In the genomic region with DNA sequence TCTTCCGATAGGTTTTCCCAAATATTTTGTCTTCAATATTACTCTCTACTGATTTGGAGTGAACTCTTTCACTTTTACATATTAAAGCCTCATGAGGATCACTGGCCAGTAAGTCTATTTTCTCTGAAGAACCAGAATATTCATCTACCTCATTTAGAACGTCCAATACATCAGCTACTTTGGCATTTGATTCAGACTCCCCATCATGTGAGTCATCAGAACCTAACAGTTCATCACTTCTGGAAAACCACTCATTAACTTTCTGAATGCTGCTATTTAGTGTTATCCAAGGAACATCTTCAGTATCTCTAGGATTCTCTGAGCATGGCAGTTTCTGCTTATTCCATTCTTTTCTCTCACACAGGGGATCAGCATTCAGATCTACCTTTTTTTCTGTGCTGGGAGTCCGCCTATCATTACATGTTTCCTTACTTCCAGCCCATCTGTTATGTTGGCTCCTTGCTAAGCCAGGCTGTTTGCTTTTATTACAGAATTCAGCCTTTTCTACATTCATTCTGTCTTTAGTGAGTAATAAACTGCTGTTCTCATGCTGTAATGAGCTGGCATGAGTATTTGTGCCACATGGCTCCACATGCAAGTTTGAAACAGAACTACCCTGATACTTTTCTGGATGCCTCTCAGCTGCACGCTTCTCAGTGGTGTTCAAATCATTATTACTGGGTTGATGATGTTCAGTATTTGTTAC, we compare ENCODE assay signal across 20 cellular contexts. TPM values are rescaled to one million over a fixed set of nuclear protein-coding genes. Genes with fewer than 3 reads are reported as not detected.
DNase-seq lines count a peak whose midpoint lies in the region; ATAC-seq and TF ChIP-seq lines count a peak whose summit lies in the region.
"Had no signal": no experiment of that assay in that cellular context is flagged by ENCODE, and none has a peak within 500 bp of the region (broad histone marks: within the 10 kb centered on the region; RNA-seq: fewer than 3 reads in every experiment).

No MANE protein-coding gene starts in this region.

- H3K9me3 ChIP-seq in osteoblast (ENCODE audit: low read depth, low read length) = no peaks in the 10 kb centered on the region
- no peaks in the 10 kb centered on the region for H3K9me3 ChIP-seq in CD8-positive, alpha-beta T cell (ENCODE audit: low read length)
- H3K9me3 ChIP-seq: BLaER1, neutrophil, sigmoid colon had no signal

- no peaks in the 10 kb centered on the region for H4K20me1 ChIP-seq in osteoblast (ENCODE audit: insufficient read depth, low read length)
- H4K20me1 ChIP-seq: BLaER1 had no signal

- no peaks in the 10 kb centered on the region for H3K36me3 Mint-ChIP-seq in CD8-positive, alpha-beta T cell

- H3K4me3 ChIP-seq in BJ (ENCODE audit: low read depth, low read length) (no peak overlapping the region), choroid plexus epithelial cell (ENCODE audit: low read depth, low read length) (no peak overlapping the region), osteoblast (ENCODE audit: insufficient read depth, low read length) (no peak overlapping the region)
- no peak overlapping the region for H3K4me3 ChIP-seq in CD8-positive, alpha-beta T cell (ENCODE audit: low read depth, low read length)
- H3K4me3 ChIP-seq: BLaER1, sigmoid colon had no signal

- intact Hi-C loops in Right ventricle myocardium superior (cut with DNase I) = no loop called here
- intact Hi-C loops in CD8-positive, alpha-beta T cell (cut with DNase I, micrococcal nuclease) = no loop called here

- H3K27me3 ChIP-seq in BJ (ENCODE audit: control insufficient read depth, insufficient read depth, low read length) = no peaks in the 10 kb centered on the region
- H3K27me3 ChIP-seq in osteoblast (ENCODE audit: insufficient read depth, low read length) = no peaks in the 10 kb centered on the region
- no peaks in the 10 kb centered on the region for H3K27me3 ChIP-seq in CD8-positive, alpha-beta T cell (ENCODE audit: insufficient read depth, low read length)
- H3K27me3 ChIP-seq: BLaER1, neutrophil, sigmoid colon had no signal

- no peak overlapping the region for H3K27ac Mint-ChIP-seq in CD8-positive, alpha-beta T cell

- H3K4me1 ChIP-seq in osteoblast (ENCODE audit: insufficient read depth, low read length) = peaks cover 28% of the 10 kb centered on the region
- no peaks in the 10 kb centered on the region for H3K4me1 ChIP-seq in CD8-positive, alpha-beta T cell (ENCODE audit: insufficient read depth, low read length)
- H3K4me1 ChIP-seq: BLaER1 had no signal

- H3K9me3 Mint-ChIP-seq in CD8-positive, alpha-beta T cell = no peaks in the 10 kb centered on the region

- H3K27me3 Mint-ChIP-seq in CD8-positive, alpha-beta T cell (ENCODE audit: low read depth) = no peaks in the 10 kb centered on the region

- POLR2A ChIA-PET in BJ (lab: Charles Lee) = interaction anchor here (1.1 kb wide), 1 partner anchor 96 kb away, joined by 4 read pairs; a partner anchor contains a TSS
- POLR2A ChIA-PET in CD8-positive, alpha-beta T cell (lab: Charles Lee) = no interaction called here

- no peak for TF ChIP-seq CTCF in BJ (IDR thresholded peaks at IDR 0.05; ENCODE audit: insufficient read depth, low read depth, low read length)
- TF ChIP-seq CTCF in choroid plexus epithelial cell (conservative IDR thresholded peaks at IDR 0.05; ENCODE audit: low read depth, low read length) = no peak
- TF ChIP-seq CTCF in osteoblast (IDR thresholded peaks at IDR 0.05; ENCODE audit: extremely low read depth, low read depth, low read length) = no peak
- no peak for TF ChIP-seq CTCF in CD8-positive, alpha-beta T cell (IDR thresholded peaks at IDR 0.05)

- no peaks in the 10 kb centered on the region for H3K79me2 ChIP-seq in osteoblast (ENCODE audit: insufficient read depth, low read length)

- CTCF ChIA-PET in BJ (lab: Yijun Ruan, JAX) = interaction anchor here (0.8 to 1.2 kb wide), 2 partner anchors 12 to 18 kb away, joined by 3 to 5 read pairs; no protein-coding TSS in a partner anchor
- CTCF ChIA-PET in CD8-positive, alpha-beta T cell (lab: Charles Lee) = no interaction called here

- DNase-seq in BJ (ENCODE audit: low read depth) (peak; percentile 44), NCI-H1694 (lab: John Stamatoyannopoulos, UW) (peak; percentile 95), choroid plexus epithelial cell (ENCODE audit: low read depth) (peak; percentile 30), osteoblast (ENCODE audit: insufficient read length, low spot score, missing footprints) (peak; percentile 85), Right ventricle myocardium superior (no peak)
- DNase-seq in CD8-positive, alpha-beta T cell = no peak
- DNase-seq: activated effector memory CD4-positive, alpha-beta T cell treated with anti-CD3 and anti-CD28 coated beads, Interleukin-2, amount 50 U/mL, for 16 hours; aorta; GOT3; left colon; NCI-H2227 treated with DMSO at 0.1 percent for 48 hours; sigmoid colon; stimulated activated CD4-positive, alpha-beta T cell treated with anti-CD3 and anti-CD28 coated beads, Interleukin-2, amount 100 ng/mL, for 48 hours had no signal

- no peak overlapping the region for H3K4me3 Mint-ChIP-seq in CD8-positive, alpha-beta T cell

- peak overlapping the region; percentile 76 for H3K27ac ChIP-seq in osteoblast (ENCODE audit: low read depth, low read length)
- no peak overlapping the region for H3K27ac ChIP-seq in CD8-positive, alpha-beta T cell (ENCODE audit: low read depth, low read length)
- H3K27ac ChIP-seq: BLaER1, KMS-11, neutrophil, sigmoid colon had no signal

- H3K4me2 ChIP-seq in osteoblast (ENCODE audit: insufficient read depth, low read length) = peak overlapping the region; percentile 42
- H3K4me2 ChIP-seq: BLaER1, KMS-11 had no signal

- no peak overlapping the region for H2AFZ ChIP-seq in osteoblast (ENCODE audit: low read length)

- ATAC-seq in GM19035 (IDR thresholded peaks at IDR 0.05; ENCODE audit: unreplicated experiment) (no peak), GM18870 (IDR thresholded peaks at IDR 0.05; ENCODE audit: unreplicated experiment) (no peak), Right ventricle myocardium superior (ENCODE audit: poor library complexity) (no peak)
- no peak for ATAC-seq in CD8-positive, alpha-beta T cell
- ATAC-seq: esophagus mucosa, left colon, Right ventricle myocardium inferior had no signal

- no peaks in the 10 kb centered on the region for H3K4me1 Mint-ChIP-seq in CD8-positive, alpha-beta T cell (ENCODE audit: low read depth)

- H3K36me3 ChIP-seq in BJ (ENCODE audit: control insufficient read depth, insufficient read depth, low read length) (no peaks in the 10 kb centered on the region), osteoblast (ENCODE audit: insufficient read depth, low read length) (peaks cover 3% of the 10 kb centered on the region)
- no peaks in the 10 kb centered on the region for H3K36me3 ChIP-seq in CD8-positive, alpha-beta T cell (ENCODE audit: insufficient read depth, low read length)
- H3K36me3 ChIP-seq: sigmoid colon had no signal

RNA-seq across cellular contexts. Expression of a gene that starts 30.9 kb away (rescaled TPM):
- polyA plus RNA-seq in BJ (2011; rRNA removed) = 9.4 and 12.6 TPM in 2 replicates
- polyA minus RNA-seq in BJ (2011; rRNA and poly(A)+ RNA removed) = 22.0 and 30.9 TPM in 2 replicates
- total RNA-seq in osteoblast (5.4 and 7.7 TPM in 2 replicates), Right ventricle myocardium superior (7.3 TPM)
- total RNA-seq in CD8-positive, alpha-beta T cell = 1 to 10 TPM; 1.1 to 1.3 TPM

Comparison
In these comparisons a context has a peak if more than half of its experiments do, and no peak if none do; other contexts are left out.
1. DNase-seq: peak in BJ (single experiment), NCI-H1694 (single experiment), choroid plexus epithelial cell (single experiment) and osteoblast (single experiment); none in Right ventricle myocardium superior (single experiment) and CD8-positive, alpha-beta T cell (0 of 7).